16 cellular contexts compared by ENCODE assay signal in the genomic region with DNA sequence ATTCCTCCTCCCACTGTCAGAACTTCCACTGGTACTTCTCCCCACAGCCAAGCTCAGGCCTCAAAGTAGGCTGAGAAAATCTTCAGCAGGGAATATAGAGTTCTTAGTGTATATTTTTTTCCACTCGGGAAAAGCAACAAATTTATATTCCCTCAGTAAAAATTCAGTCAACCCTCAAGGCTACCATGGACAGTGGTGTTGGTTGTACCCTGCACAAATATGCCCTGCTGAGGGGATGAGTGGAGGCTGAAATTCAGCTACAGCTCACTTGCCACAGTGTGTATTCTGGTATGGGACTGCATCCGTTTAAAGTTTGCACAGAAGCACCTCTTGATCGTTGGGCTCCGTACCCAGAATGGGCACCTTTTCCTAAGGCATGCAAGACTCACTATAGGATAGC.
DNase-seq lines count a peak whose midpoint lies in the region; ATAC-seq, FAIRE-seq and TF ChIP-seq lines count a peak whose summit lies in the region.
"Had no signal": no experiment of that assay in that cellular context is flagged by ENCODE, and none has a peak within 500 bp of the region (broad histone marks: within the 10 kb centered on the region; RNA-seq: fewer than 3 reads in every experiment).

No MANE protein-coding gene starts in this region.

- H3K9me2 ChIP-seq in HCT116 (ENCODE audit: insufficient read depth) = no peaks in the 10 kb centered on the region

- no peak for TF ChIP-seq CTCF in HCT116 (IDR thresholded peaks at IDR 0.05 in 2 of 3, conservative IDR thresholded peaks at IDR 0.05 in 1 of 3; ENCODE audit: borderline replicate concordance in 1 of 3, insufficient read depth in 1 of 3, low read depth in 2 of 3, low read length in 2 of 3)
- TF ChIP-seq CTCF in GM12878 (IDR thresholded peaks at IDR 0.05 in 2 of 3, conservative IDR thresholded peaks at IDR 0.05 in 1 of 3; ENCODE audit: control insufficient read depth in 2 of 3, extremely low read depth in 1 of 3, insufficient read depth in 1 of 3, low read depth in 3 of 3, low read length in 3 of 3) = no peak
- TF ChIP-seq CTCF in esophagus squamous epithelium (IDR thresholded peaks at IDR 0.05) = no peak

- H3K79me2 ChIP-seq in HCT116 (ENCODE audit: insufficient read depth, low read length) = no peaks in the 10 kb centered on the region
- H3K79me2 ChIP-seq in GM12878 (ENCODE audit: control insufficient read depth, insufficient read depth, low read length) = no peaks in the 10 kb centered on the region

- H3K4me3 ChIP-seq in HCT116 (replicated peaks in 1 of 2; ENCODE audit: low read depth in 1 of 2, low read length in 2 of 2) = peak overlapping the region in 1 of 2 experiments; percentile 17; a peak in 1 of 4 replicates
- H3K4me3 ChIP-seq in GM12878 = no peak overlapping the region
- H3K4me3 ChIP-seq in esophagus squamous epithelium = no peak overlapping the region
- no peak overlapping the region for H3K4me3 ChIP-seq in skin epidermis

- H3K4me2 ChIP-seq in HCT116 (ENCODE audit: low read length) (peak overlapping the region; percentile 72), GM12878 (ENCODE audit: control insufficient read depth, insufficient read depth) (no peak overlapping the region)

- no TSS peak for BruUV-seq in HCT116 (replicated peaks; lab: Mats Ljungman, UMichigan)
- BruUV-seq in GM12878 (replicated peaks; lab: Mats Ljungman, UMichigan) = no TSS peak

- H3K4me1 Mint-ChIP-seq in activated CD8-positive, alpha-beta T cell treated with anti-CD3 and anti-CD28 coated beads, Interleukin-2, amount 10 ng/mL, durations not matched to agents 7 days and 5 days (ENCODE audit: low read depth) = peaks cover 6% of the 10 kb centered on the region

- peak overlapping the region; percentile 59 for H2AFZ ChIP-seq in HCT116 (ENCODE audit: low read depth, low read length, poor library complexity, severe bottlenecking)
- H2AFZ ChIP-seq in GM12878 (ENCODE audit: control insufficient read depth, low read depth, low read length) = no peak overlapping the region

- in situ Hi-C loops in GM12878 (cut with MboI) = no loop called here

- no peak for TF ChIP-seq EP300 in GM12878 (IDR thresholded peaks at IDR 0.05; ENCODE audit: borderline replicate concordance in 1 of 2, control insufficient read depth in 1 of 2, low read depth in 2 of 2, low read length in 2 of 2)

- no peaks in the 10 kb centered on the region for H3K27me3 ChIP-seq in HCT116 (ENCODE audit: insufficient read depth, low read length)
- H3K27me3 ChIP-seq in GM12878 (replicated peaks in 1 of 2; ENCODE audit: control insufficient read depth in 2 of 2, insufficient read depth in 2 of 2, low read length in 1 of 2) = no peaks in the 10 kb centered on the region
- H3K27me3 ChIP-seq in esophagus squamous epithelium = no peaks in the 10 kb centered on the region

- ATAC-seq in HCT116 = no peak
- no peak for ATAC-seq in GM12878
- no peak for ATAC-seq in HG02870 (IDR thresholded peaks at IDR 0.05; ENCODE audit: unreplicated experiment)
- ATAC-seq in activated CD8-positive, alpha-beta T cell treated with anti-CD3 and anti-CD28 coated beads, Interleukin-2, amount 10 ng/mL, durations not matched to agents 7 days and 5 days = no peak

- no peak overlapping the region for H3K27ac Mint-ChIP-seq in activated CD8-positive, alpha-beta T cell treated with anti-CD3 and anti-CD28 coated beads, Interleukin-2, amount 10 ng/mL, durations not matched to agents 7 days and 5 days
- H3K27ac Mint-ChIP-seq: IgD-negative memory B cell had no signal

- intact Hi-C loops in HCT116 (cut with micrococcal nuclease) (no loop called here), GM12878 (cut with micrococcal nuclease; ENCODE audit: unreplicated experiment) (no loop called here), esophagus squamous epithelium (cut with DNase I) (no loop called here)

- H3K36me3 Mint-ChIP-seq in activated CD8-positive, alpha-beta T cell treated with anti-CD3 and anti-CD28 coated beads, Interleukin-2, amount 10 ng/mL, durations not matched to agents 7 days and 5 days (ENCODE audit: low read depth) = no peaks in the 10 kb centered on the region
- H3K36me3 Mint-ChIP-seq: IgD-negative memory B cell had no signal

- CTCF ChIA-PET in HCT116 (lab: Charles Lee) (interaction anchor here (0.8 to 1.7 kb wide), 3 partner anchors 10 to 160 kb away, joined by 3 to 4 read pairs (median 3); no protein-coding TSS in a partner anchor), GM12878 (lab: Yijun Ruan, JAX) (interaction anchor here (0.6 to 5.6 kb wide), 7 partner anchors 11 to 313 kb away, joined by 3 to 28 read pairs (median 4); no protein-coding TSS in a partner anchor)
- CTCF ChIA-PET in activated CD8-positive, alpha-beta T cell treated with anti-CD3 and anti-CD28 coated beads, Interleukin-2, amount 10 ng/mL, durations not matched to agents 7 days and 5 days (lab: Charles Lee) = interaction anchor here (1.1 to 1.2 kb wide), 4 partner anchors 34 to 664 kb away, joined by 3 to 5 read pairs (median 3); no protein-coding TSS in a partner anchor

- H3K9ac ChIP-seq in HCT116 (ENCODE audit: low read length) (no peak overlapping the region), GM12878 (ENCODE audit: control insufficient read depth, insufficient read depth, low read length) (no peak overlapping the region)

- H3K27ac ChIP-seq in HCT116 (ENCODE audit: low read depth, low read length) = no peak overlapping the region
- no peak overlapping the region for H3K27ac ChIP-seq in GM12878 (ENCODE audit: control insufficient read depth, insufficient read depth)
- peak overlapping the region; percentile 79 to 91 (median 84) for H3K27ac ChIP-seq in esophagus squamous epithelium
- H3K27ac ChIP-seq in skin epidermis = peak overlapping the region in 12 of 21 experiments; percentile 4 to 67 (median 44)
- H3K27ac ChIP-seq: HL-60 had no signal

- TF ChIP-seq POLR2A in HCT116 (IDR thresholded peaks at IDR 0.05; ENCODE audit: borderline replicate concordance, extremely low read depth, insufficient read depth, insufficient read length) (no peak), GM12878 (IDR thresholded peaks at IDR 0.05; ENCODE audit: low read depth, low read length) (no peak), esophagus squamous epithelium (IDR thresholded peaks at IDR 0.05) (no peak)

- SMC1A ChIA-PET in GM12878 (lab: Charles Lee; ENCODE audit: uncharacterized antibody, unreplicated experiment) = interaction anchor here (1.1 to 2.6 kb wide), 4 partner anchors 9 to 119 kb away, joined by 3 to 15 read pairs (median 4); no protein-coding TSS in a partner anchor

- POLR2A ChIA-PET in HCT116 (lab: Charles Lee) (interaction anchor here (1.5 kb wide), 1 partner anchor 9 kb away, joined by 4 read pairs; no protein-coding TSS in a partner anchor), GM12878 (lab: Charles Lee) (no interaction called here)
- POLR2A ChIA-PET in activated CD8-positive, alpha-beta T cell treated with anti-CD3 and anti-CD28 coated beads, Interleukin-2, amount 10 ng/mL, durations not matched to agents 7 days and 5 days (lab: Charles Lee) = no interaction called here

- DNase-seq in HCT116 (ENCODE audit: low read depth, low spot score) = no peak
- DNase-seq in GM12878 (ENCODE audit: low read depth, low spot score) = no peak
- DNase-seq in esophagus squamous epithelium (lab: John Stamatoyannopoulos, UW) = no peak
- DNase-seq in RCC 7860 (ENCODE audit: low spot score) = no peak
- no peak for DNase-seq in activated CD8-positive, alpha-beta T cell treated with anti-CD3 and anti-CD28 coated beads, Interleukin-2, amount 10 ng/mL, durations not matched to agents 7 days and 5 days
- no peak for DNase-seq in NCI-H2196 (lab: John Stamatoyannopoulos, UW; ENCODE audit: unreplicated experiment)
- DNase-seq: C1 segment of cervical spinal cord; DMS153; H7; NCI-H187 treated with DMSO at 0.1 percent for 48 hours; NCI-H446; NK-92 treated with Interleukin-12 subunit alpha and Interleukin-12 subunit beta, amount 100 ng/mL, for 24 hours had no signal

- peaks cover 22 to 53% of the 10 kb centered on the region in 2 experiments for H3K4me1 ChIP-seq in HCT116 (ENCODE audit: control insufficient read depth in 1 of 2, insufficient read depth in 2 of 2, low read length in 2 of 2)
- H3K4me1 ChIP-seq in GM12878 (ENCODE audit: control insufficient read depth, insufficient read depth, low read length) = peaks cover 6% of the 10 kb centered on the region; the same call in 1 of the 2 replicates
- peaks cover 20 to 58% (median 35%) of the 10 kb centered on the region in 3 donors for H3K4me1 ChIP-seq in esophagus squamous epithelium

- H3K36me3 ChIP-seq in HCT116 (ENCODE audit: control insufficient read depth in 1 of 2, insufficient read depth in 2 of 2, low read length in 2 of 2) (no peaks in the 10 kb centered on the region), GM12878 (ENCODE audit: control insufficient read depth in 2 of 2, insufficient read depth in 2 of 2, low read length in 1 of 2) (no peaks in the 10 kb centered on the region), esophagus squamous epithelium (no peaks in the 10 kb centered on the region)

- no peak overlapping the region for H3K4me3 Mint-ChIP-seq in activated CD8-positive, alpha-beta T cell treated with anti-CD3 and anti-CD28 coated beads, Interleukin-2, amount 10 ng/mL, durations not matched to agents 7 days and 5 days
- H3K4me3 Mint-ChIP-seq: IgD-negative memory B cell had no signal

- 62% methylated on average over 4 of the region's 4 CpGs for WGBS in GM12878 (ENCODE audit: insufficient coverage, insufficient replicate concordance, low lambda C conversion rate, missing lambda C conversion rate)
- WGBS in esophagus squamous epithelium, 2 donors = 88 to 95% methylated on average over 3 to 4 of the region's 4 CpGs

- no peaks in the 10 kb centered on the region for H3K9me3 ChIP-seq in HCT116 (ENCODE audit: control insufficient read depth in 1 of 2, insufficient read depth in 1 of 2, low read depth in 1 of 2, low read length in 2 of 2)
- no peaks in the 10 kb centered on the region for H3K9me3 ChIP-seq in GM12878 (replicated peaks; ENCODE audit: control insufficient read depth, insufficient read depth, low read length)
- no peaks in the 10 kb centered on the region for H3K9me3 ChIP-seq in esophagus squamous epithelium

- RAD21 ChIA-PET in HCT116 (lab: Charles Lee; ENCODE audit: low non-redundant PET in 1 of 2, low total read pairs in 2 of 2, uncharacterized antibody in 2 of 2, unreplicated experiment in 2 of 2) = no interaction called here
- RAD21 ChIA-PET in GM12878 (lab: Charles Lee; ENCODE audit: unreplicated experiment) = interaction anchor here (1.0 to 1.1 kb wide), 2 partner anchors 32 to 144 kb away, joined by 3 to 6 read pairs; no protein-coding TSS in a partner anchor

- H3K27me3 Mint-ChIP-seq in activated CD8-positive, alpha-beta T cell treated with anti-CD3 and anti-CD28 coated beads, Interleukin-2, amount 10 ng/mL, durations not matched to agents 7 days and 5 days (ENCODE audit: low read depth) = peaks cover 5% of the 10 kb centered on the region

- FAIRE-seq in GM12878 (lab: Jason Lieb, UNC) (no peak), RCC 7860 (lab: Jason Lieb, UNC) (no peak)

- no peaks in the 10 kb centered on the region for H3K9me3 Mint-ChIP-seq in activated CD8-positive, alpha-beta T cell treated with anti-CD3 and anti-CD28 coated beads, Interleukin-2, amount 10 ng/mL, durations not matched to agents 7 days and 5 days (ENCODE audit: insufficient read depth)

- H4K20me1 ChIP-seq in HCT116 (ENCODE audit: insufficient read depth) (no peaks in the 10 kb centered on the region), GM12878 (ENCODE audit: control insufficient read depth, insufficient read depth) (no peaks in the 10 kb centered on the region)

- TF ChIP-seq RAD21 in HCT116 (IDR thresholded peaks at IDR 0.05; ENCODE audit: low read depth) (no peak), GM12878 (IDR thresholded peaks at IDR 0.05; ENCODE audit: insufficient read depth, low read depth, low read length) (no peak)

Comparison
In these comparisons a context has a peak if more than half of its experiments do, and no peak if none do; other contexts are left out.
1. H3K27ac ChIP-seq: peak in esophagus squamous epithelium (4 of 4) and skin epidermis (12 of 21); none in HCT116 (single experiment) and GM12878 (single experiment).
2. Of the 18 proteins assayed by ChIP-seq in both GM12878 and HCT116: peak only in GM12878: REST; only in HCT116: none; in both: none; in neither: 17.